In the genomic region with DNA sequence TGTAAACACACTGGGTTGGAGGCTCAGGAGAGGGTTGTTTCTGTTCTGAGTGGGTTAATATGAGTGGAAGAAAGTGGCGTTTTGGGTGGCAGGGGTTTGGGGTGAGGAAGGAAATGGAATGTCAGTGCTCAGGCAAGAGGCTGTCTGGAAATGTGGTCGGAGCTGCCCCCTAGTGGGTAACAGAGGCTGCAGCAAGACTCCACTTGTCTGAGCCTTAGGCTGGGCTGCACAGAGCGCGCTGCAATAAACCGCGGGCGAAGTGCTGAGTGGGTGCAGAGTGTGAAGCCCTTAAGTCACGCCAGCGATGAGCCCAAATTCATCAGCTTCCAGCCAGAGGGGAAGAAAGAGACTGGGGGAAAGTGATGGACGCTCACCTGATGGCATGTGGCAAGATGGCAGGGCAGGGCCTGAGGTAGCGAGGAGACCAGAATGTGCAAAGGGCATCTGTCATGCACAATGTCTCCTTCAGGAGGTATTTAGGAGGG, we compare ENCODE assay signal across 1 cellular context.
TF ChIP-seq lines count a peak whose summit lies in the region.

No MANE protein-coding gene starts in this region.

TF ChIP-seq in HEK293, 187 proteins besides CTCF, POLR2A, EP300 and RAD21 (continued from another document):
- TF ChIP-seq, protein P1, sequence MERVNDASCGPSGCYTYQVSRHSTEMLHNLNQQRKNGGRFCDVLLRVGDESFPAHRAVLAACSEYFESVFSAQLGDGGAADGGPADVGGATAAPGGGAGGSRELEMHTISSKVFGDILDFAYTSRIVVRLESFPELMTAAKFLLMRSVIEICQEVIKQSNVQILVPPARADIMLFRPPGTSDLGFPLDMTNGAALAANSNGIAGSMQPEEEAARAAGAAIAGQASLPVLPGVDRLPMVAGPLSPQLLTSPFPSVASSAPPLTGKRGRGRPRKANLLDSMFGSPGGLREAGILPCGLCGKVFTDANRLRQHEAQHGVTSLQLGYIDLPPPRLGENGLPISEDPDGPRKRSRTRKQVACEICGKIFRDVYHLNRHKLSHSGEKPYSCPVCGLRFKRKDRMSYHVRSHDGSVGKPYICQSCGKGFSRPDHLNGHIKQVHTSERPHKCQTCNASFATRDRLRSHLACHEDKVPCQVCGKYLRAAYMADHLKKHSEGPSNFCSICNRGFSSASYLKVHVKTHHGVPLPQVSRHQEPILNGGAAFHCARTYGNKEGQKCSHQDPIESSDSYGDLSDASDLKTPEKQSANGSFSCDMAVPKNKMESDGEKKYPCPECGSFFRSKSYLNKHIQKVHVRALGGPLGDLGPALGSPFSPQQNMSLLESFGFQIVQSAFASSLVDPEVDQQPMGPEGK (tag by site-specific recombination; IDR thresholded peaks at IDR 0.05): no peak
- peak; percentile 77 for TF ChIP-seq ZNF600 (tag by site-specific recombination; IDR thresholded peaks at IDR 0.05)
- no peak for TF ChIP-seq ZNF16 (tag by site-specific recombination; IDR thresholded peaks at IDR 0.05; ENCODE audit: low read depth)
- TF ChIP-seq ZNF112 (tag by site-specific recombination; IDR thresholded peaks at IDR 0.05): no peak
- TF ChIP-seq ZBTB8A (tag by site-specific recombination; IDR thresholded peaks at IDR 0.05): 0 out of 2 replicates have a peak, but pooled peaks have one; percentile 30
- peak; percentile 74; the same call in 1 of the 2 replicates for TF ChIP-seq SCRT2 (tag by site-specific recombination; IDR thresholded peaks at IDR 0.05)
- peak; percentile 94 for TF ChIP-seq ZNF654 (tag by site-specific recombination; IDR thresholded peaks at IDR 0.05; ENCODE audit: low read depth)
- no peak for TF ChIP-seq SP7 (tag by site-specific recombination; IDR thresholded peaks at IDR 0.05)
- TF ChIP-seq, protein P2, sequence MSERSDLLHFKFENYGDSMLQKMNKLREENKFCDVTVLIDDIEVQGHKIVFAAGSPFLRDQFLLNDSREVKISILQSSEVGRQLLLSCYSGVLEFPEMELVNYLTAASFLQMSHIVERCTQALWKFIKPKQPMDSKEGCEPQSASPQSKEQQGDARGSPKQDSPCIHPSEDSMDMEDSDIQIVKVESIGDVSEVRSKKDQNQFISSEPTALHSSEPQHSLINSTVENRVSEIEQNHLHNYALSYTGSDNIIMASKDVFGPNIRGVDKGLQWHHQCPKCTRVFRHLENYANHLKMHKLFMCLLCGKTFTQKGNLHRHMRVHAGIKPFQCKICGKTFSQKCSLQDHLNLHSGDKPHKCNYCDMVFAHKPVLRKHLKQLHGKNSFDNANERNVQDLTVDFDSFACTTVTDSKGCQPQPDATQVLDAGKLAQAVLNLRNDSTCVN (tag by site-specific recombination; optimal IDR thresholded peaks at IDR 0.05): peak; percentile 19
- TF ChIP-seq PRDM1 (tag by site-specific recombination; IDR thresholded peaks at IDR 0.05): no peak; the same call in 1 of the 2 replicates
- 0 out of 2 replicates have a peak, but pooled peaks have one; percentile 18 for TF ChIP-seq EGR2 (tag by site-specific recombination; IDR thresholded peaks at IDR 0.05; ENCODE audit: low read depth)
TF ChIP-seq in HEK293: peak in this region for 12.
